Comparison of ENCODE assay signal across 30 cellular contexts in the genomic region with DNA sequence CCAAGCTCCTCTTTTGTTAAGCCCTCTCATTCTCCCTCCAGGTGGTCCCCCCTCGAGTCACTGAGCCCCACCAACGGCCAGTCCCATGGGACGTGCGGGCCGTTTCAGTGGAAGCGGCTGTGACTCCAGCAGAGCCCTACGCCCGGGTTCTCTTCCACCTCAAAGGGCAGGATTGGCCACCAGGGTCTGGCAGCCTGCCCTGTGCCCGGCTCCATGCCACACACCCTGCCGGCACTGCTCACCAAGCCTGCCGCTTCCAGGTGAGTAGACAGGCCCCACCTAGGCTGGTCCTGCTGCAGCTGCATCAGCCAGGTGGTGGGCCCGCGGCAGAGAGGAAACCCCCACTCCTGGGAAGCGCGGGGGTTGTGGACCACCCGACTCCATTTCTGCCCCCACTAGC. TPM values are rescaled to one million over a fixed set of nuclear protein-coding genes. Genes with fewer than 3 reads are reported as not detected.
"Had no signal": no experiment of that assay in that cellular context is flagged by ENCODE, and none has a peak within 500 bp of the region (broad histone marks: within the 10 kb centered on the region; RNA-seq: fewer than 3 reads in every experiment).

No MANE protein-coding gene starts in this region.

- H3K27ac ChIP-seq: ascending aorta, body of pancreas, cardiac muscle cell, SJSA1 had no signal

- H3K9me3 ChIP-seq: ascending aorta, body of pancreas, SJSA1 had no signal

- H3K4me3 Mint-ChIP-seq: activated CD8-positive, alpha-beta T cell treated with anti-CD3 and anti-CD28 coated beads for 36 hours; activated naive CD8-positive, alpha-beta T cell treated with anti-CD3 and anti-CD28 coated beads, Interleukin-2, amount 50 U/mL, for 24 hours; T-helper 2 cell treated with Interferon-gamma antibody and Interleukin-4, amounts not matched to agents 5 μg/mL and 100 μg/mL, for 36 hours had no signal

- H3K9me3 Mint-ChIP-seq: activated CD8-positive, alpha-beta T cell treated with anti-CD3 and anti-CD28 coated beads for 36 hours; activated naive CD4-positive, alpha-beta T cell treated with anti-CD3 and anti-CD28 coated beads, Interleukin-2, amount 50 U/mL, for 72 hours; activated naive CD8-positive, alpha-beta T cell treated with anti-CD3 and anti-CD28 coated beads, Interleukin-2, amount 50 U/mL, for 24 hours; IgD-negative memory B cell; T-helper 2 cell treated with Interferon-gamma antibody and Interleukin-4, amounts not matched to agents 5 μg/mL and 100 μg/mL, for 36 hours had no signal

- DNase-seq: activated CD4-positive, alpha-beta T cell treated with anti-CD3 and anti-CD28 coated beads for 4 hours; activated CD8-positive, alpha-beta memory T cell treated with anti-CD3 and anti-CD28 coated beads, Interleukin-2, amount 50 U/mL, for 48 hours; activated CD8-positive, alpha-beta T cell treated with anti-CD3 and anti-CD28 coated beads for 36 hours; activated naive CD8-positive, alpha-beta T cell treated with anti-CD3 and anti-CD28 coated beads, Interleukin-2, amount 50 U/mL, for 24 hours; activated T-cell treated with anti-CD3 and anti-CD28 coated beads, Interleukin-2, amount 50 U/mL, for 1 hour; amniotic stem cell; body of pancreas; KG1; NCI-H1048; NCI-H1417 treated with DMSO at 0.1 percent for 48 hours; NCI-H1694; NCI-H2029; NCI-H2107; NCI-H226; NCI-H510A; NCI-H526 treated with DMSO at 0.1 percent for 48 hours; NCI-H82; SHP77; SW 1271 had no signal

- H3K27me3 ChIP-seq: ascending aorta, cardiac muscle cell, SJSA1 had no signal

- ATAC-seq: activated CD4-positive, CD25-positive, alpha-beta regulatory T cell treated with anti-CD3 and anti-CD28 coated beads, Interleukin-2, amount 50 U/mL, for 24 hours; activated CD8-positive, alpha-beta T cell treated with anti-CD3 and anti-CD28 coated beads for 36 hours; activated naive CD4-positive, alpha-beta T cell treated with anti-CD3 and anti-CD28 coated beads, Interleukin-2, amount 50 U/mL, for 72 hours; activated naive CD8-positive, alpha-beta T cell treated with anti-CD3 and anti-CD28 coated beads, Interleukin-2, amount 50 U/mL, for 24 hours; body of pancreas; SK-N-SH treated with all-trans-retinoic acid at 6 μM for 48 hours had no signal

- H3K27ac Mint-ChIP-seq: activated CD8-positive, alpha-beta T cell treated with anti-CD3 and anti-CD28 coated beads for 36 hours; activated naive CD8-positive, alpha-beta T cell treated with anti-CD3 and anti-CD28 coated beads, Interleukin-2, amount 50 U/mL, for 24 hours; T-helper 2 cell treated with Interferon-gamma antibody and Interleukin-4, amounts not matched to agents 5 μg/mL and 100 μg/mL, for 36 hours had no signal

- H3K4me3 ChIP-seq: ascending aorta, body of pancreas, cardiac muscle cell, SJSA1 had no signal

- H3K36me3 Mint-ChIP-seq: IgD-negative memory B cell had no signal

RNA-seq across cellular contexts. Expression of a gene that starts 24.4 kb away (rescaled TPM):
- polyA plus RNA-seq: cardiac muscle cell had no signal

RNA-seq across cellular contexts. Expression of a gene that starts 43.9 kb away (rescaled TPM):
- total RNA-seq: ascending aorta, LHCN-M2, OCI-LY7, RPMI7951 had no signal
- polyA plus RNA-seq: cardiac muscle cell had no signal
